In the genomic region with DNA sequence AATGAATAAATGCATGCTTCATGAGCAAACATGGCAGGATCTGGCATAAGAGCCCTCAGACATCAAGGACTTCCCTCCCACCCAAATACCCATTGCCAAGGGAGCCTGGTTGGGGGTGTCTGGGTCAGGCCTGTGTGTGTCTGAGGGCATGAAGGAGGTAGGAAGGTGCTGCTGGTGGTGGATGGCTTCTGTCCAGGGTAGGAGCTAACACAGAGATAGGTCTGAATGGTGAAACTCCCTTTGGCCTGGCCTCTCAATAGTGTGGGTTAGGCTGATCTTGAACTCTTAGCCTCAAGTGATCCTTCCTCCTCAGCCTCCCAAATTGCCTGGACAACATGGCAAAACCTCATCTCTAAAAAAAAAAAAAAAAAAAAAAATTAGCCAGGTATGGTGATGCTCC, we compare ENCODE assay signal across 1 cellular context.
TF ChIP-seq lines count a peak whose summit lies in the region.

No MANE protein-coding gene starts in this region.

TF ChIP-seq in HepG2, 621 proteins besides CTCF, POLR2A, EP300 and RAD21:
- TF ChIP-seq PRPF4 (IDR thresholded peaks at IDR 0.05; ENCODE audit: low read depth, low read length, poor library complexity, severe bottlenecking) (no peak), HOMEZ (CRISPR knock-in tag; IDR thresholded peaks at IDR 0.05; ENCODE audit: low read depth) (no peak), ZBTB38 (CRISPR knock-in tag; IDR thresholded peaks at IDR 0.05) (no peak), POLR2AphosphoS5 (IDR thresholded peaks at IDR 0.05; ENCODE audit: low read depth, low read length) (no peak), ZNF362 (CRISPR knock-in tag; IDR thresholded peaks at IDR 0.05; ENCODE audit: borderline replicate concordance) (no peak), RNF2 (conservative IDR thresholded peaks at IDR 0.05; ENCODE audit: low read depth) (no peak)
